ENCODE assay signal across 8 cellular contexts in genomic region chr17:41967141-41967920, GRCh38. TPM values are rescaled to one million over a fixed set of nuclear protein-coding genes. Genes with fewer than 3 reads are reported as not detected.
A peak's percentile ranks its signal among the peaks of the same experiment; 100 is the strongest.
DNase-seq lines count a peak whose midpoint lies in the region; ATAC-seq, FAIRE-seq and TF ChIP-seq lines count a peak whose summit lies in the region.

No MANE protein-coding gene starts in this region.

- peak overlapping the region; percentile 84 for H3K4me3 ChIP-seq in AG04450 (ENCODE audit: low read depth, low read length)

- no peak for DNase-seq in AG04450 (ENCODE audit: low read depth, low spot score)
- peak; percentile 23 for DNase-seq in GM19239 (ENCODE audit: insufficient read length, low spot score)
- DNase-seq in NCI-H69 (lab: John Stamatoyannopoulos, UW): peak; percentile 65
- peak; percentile 39 for DNase-seq in activated gamma-delta T cell (lab: John Stamatoyannopoulos, UW)
- DNase-seq in globus pallidus (ENCODE audit: low spot score): peak; percentile 99
- peak; percentile 98 for DNase-seq in pons (ENCODE audit: low spot score)
- no peak for DNase-seq in ureter (ENCODE audit: low spot score)

- CTCF ChIA-PET in AG04450 (lab: Charles Lee): interaction anchor here (1.0 to 1.3 kb wide), 3 partner anchors 10 to 134 kb away, joined by 3 to 5 read pairs (median 3); no protein-coding TSS in a partner anchor

- no peaks in the 10 kb centered on the region for H3K27me3 ChIP-seq in AG04450 (ENCODE audit: control insufficient read depth, insufficient read depth, low read length)

- POLR2A ChIA-PET in AG04450 (lab: Yijun Ruan, JAX): interaction anchor here (1.0 to 3.0 kb wide), 7 partner anchors 8 to 145 kb away, joined by 3 to 17 read pairs (median 8); partner anchors contain the start of genes ACLY, DHX58, DNAJC7 and NKIRAS2

- ATAC-seq in GM18873 (IDR thresholded peaks at IDR 0.05; ENCODE audit: low FRiP score, unreplicated experiment): no peak

- TF ChIP-seq CTCF in AG04450 (IDR thresholded peaks at IDR 0.05; ENCODE audit: low read depth, low read length): no peak

- FAIRE-seq in GM19239 (lab: Jason Lieb, UNC): peak; percentile 45

- peaks cover 7% of the 10 kb centered on the region; the same call in 1 of the 2 replicates for H3K9me3 ChIP-seq in AG04450 (ENCODE audit: control insufficient read depth, insufficient read depth, low read length)

- peak overlapping the region; percentile 65 for H3K27ac ChIP-seq in AG04450 (ENCODE audit: low read depth, low read length)

RNA-seq across cellular contexts. Expression of gene CNP, which starts 0.7 kb away (rescaled TPM):
- 53.0 and 85.7 TPM in 2 replicates for polyA plus RNA-seq in AG04450 (2011; rRNA removed)
- polyA minus RNA-seq in AG04450 (2011; rRNA and poly(A)+ RNA removed): 126 and 219 TPM in 2 replicates
- total RNA-seq in ureter: 45.7 TPM

RNA-seq across cellular contexts. Expression of gene ODAD4, which starts 36.9 kb away (rescaled TPM):
- polyA plus RNA-seq in AG04450 (2011; rRNA removed): 0.47 and 0.56 TPM in 2 replicates
- 0.74 and 2.0 TPM in 2 replicates for polyA minus RNA-seq in AG04450 (2011; rRNA and poly(A)+ RNA removed)
- 0.75 TPM for total RNA-seq in ureter

RNA-seq across cellular contexts. Expression of gene ACLY, which starts 48.6 kb away (rescaled TPM):
- polyA plus RNA-seq in AG04450 (2011; rRNA removed): 161 and 163 TPM in 2 replicates
- polyA minus RNA-seq in AG04450 (2011; rRNA and poly(A)+ RNA removed): 273 and 347 TPM in 2 replicates
- total RNA-seq in ureter: 94.2 TPM

RNA-seq across cellular contexts. Expression of gene DNAJC7, which starts 49.9 kb away (rescaled TPM):
- polyA plus RNA-seq in AG04450 (2011; rRNA removed): 62.0 and 66.4 TPM in 2 replicates
- 46.4 and 57.9 TPM in 2 replicates for polyA minus RNA-seq in AG04450 (2011; rRNA and poly(A)+ RNA removed)
- total RNA-seq in ureter: 111 TPM

RNA-seq across cellular contexts. Expression of gene NKIRAS2, which starts 52.6 kb away (rescaled TPM):
- 46.5 and 51.3 TPM in 2 replicates for polyA plus RNA-seq in AG04450 (2011; rRNA removed)
- 28.8 and 37.3 TPM in 2 replicates for polyA minus RNA-seq in AG04450 (2011; rRNA and poly(A)+ RNA removed)
- total RNA-seq in ureter: 20.8 TPM

Comparison
In these comparisons a context has a peak if more than half of its experiments do, and no peak if none do; other contexts are left out.
1. DNase-seq: peak in GM19239 (single experiment), NCI-H69 (single experiment), activated gamma-delta T cell (single experiment), globus pallidus (single experiment) and pons (single experiment); none in AG04450 (single experiment) and ureter (single experiment).